In genomic region chr15:64705006-64705405, GRCh38 we compare ENCODE assay signal across 1 cellular context.
A peak's percentile ranks its signal among the peaks of the same experiment; 100 is the strongest.
TF ChIP-seq lines count a peak whose summit lies in the region.

No MANE protein-coding gene starts in this region.

TF ChIP-seq in HepG2, 621 proteins besides CTCF, POLR2A, EP300 and RAD21 (continued from another document):
- 0 out of 2 replicates have a peak, but pooled peaks have one; percentile 26 for TF ChIP-seq PAXIP1 (CRISPR knock-in tag; conservative IDR thresholded peaks at IDR 0.05)
